12 cellular contexts compared by ENCODE assay signal in the genomic region with DNA sequence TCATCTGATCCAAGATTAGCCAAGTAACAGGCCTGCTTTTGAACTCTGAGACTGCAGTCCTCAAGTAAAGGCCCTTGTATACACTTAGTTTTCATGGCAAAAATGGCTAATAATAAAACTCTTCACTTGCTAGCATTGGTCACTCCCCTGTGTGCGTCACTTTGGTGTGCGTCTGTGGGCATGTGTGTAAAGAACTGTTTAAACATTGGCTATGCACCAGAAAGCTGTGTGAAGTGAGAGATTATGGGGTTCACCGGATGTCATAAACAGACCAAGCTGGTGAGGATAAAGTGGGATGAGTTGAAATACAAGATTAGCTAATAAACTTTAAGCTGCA.
DNase-seq lines count a peak whose midpoint lies in the region; ATAC-seq and TF ChIP-seq lines count a peak whose summit lies in the region.
"Had no signal": no experiment of that assay in that cellular context is flagged by ENCODE, and none has a peak within 500 bp of the region (broad histone marks: within the 10 kb centered on the region; RNA-seq: fewer than 3 reads in every experiment).

No MANE protein-coding gene starts in this region.

- peaks cover 12% of the 10 kb centered on the region for H3K36me3 Mint-ChIP-seq in progenitor cell of endocrine pancreas (ENCODE audit: insufficient read depth)
- H3K36me3 Mint-ChIP-seq: activated naive CD8-positive, alpha-beta T cell had no signal

- DNase-seq in AG08395 (ENCODE audit: low spot score) (peak; percentile 17), NCI-H524 treated with DMSO at 0.1 percent for 48 hours (lab: John Stamatoyannopoulos, UW) (peak; percentile 21), dorsolateral prefrontal cortex (no peak), progenitor cell of endocrine pancreas (ENCODE audit: low spot score, unreplicated experiment) (no peak), 8988T (no peak), KG1 (lab: John Stamatoyannopoulos, UW) (no peak), NCI-H1930 (lab: John Stamatoyannopoulos, UW) (no peak)
- DNase-seq: left cardiac atrium, SW 1271 had no signal

- peak overlapping the region in 44 of 59 donors; percentile 10 to 64 (median 41) for H3K4me3 ChIP-seq in dorsolateral prefrontal cortex

- H3K9me3 Mint-ChIP-seq in progenitor cell of endocrine pancreas (ENCODE audit: low read depth) = no peaks in the 10 kb centered on the region

- no peak for ATAC-seq in HG03196 (IDR thresholded peaks at IDR 0.05; ENCODE audit: unreplicated experiment)
- ATAC-seq: activated CD4-positive, CD25-positive, alpha-beta regulatory T cell treated with anti-CD3 and anti-CD28 coated beads, Interleukin-2, amount 50 U/mL, for 24 hours had no signal

- H3K4me1 Mint-ChIP-seq in progenitor cell of endocrine pancreas (ENCODE audit: low read depth) = peaks cover 64% of the 10 kb centered on the region

- no peak overlapping the region for H3K4me3 Mint-ChIP-seq in progenitor cell of endocrine pancreas (ENCODE audit: low read depth)
- H3K4me3 Mint-ChIP-seq: activated naive CD8-positive, alpha-beta T cell had no signal

- H3K27ac Mint-ChIP-seq in progenitor cell of endocrine pancreas = peak overlapping the region; percentile 42
- H3K27ac Mint-ChIP-seq: activated naive CD8-positive, alpha-beta T cell had no signal

- peak overlapping the region in 20 of 59 donors; percentile 2 to 57 (median 30) for H3K27ac ChIP-seq in dorsolateral prefrontal cortex

- TF ChIP-seq CTCF in dorsolateral prefrontal cortex (IDR thresholded peaks at IDR 0.05 in 54 of 56, conservative IDR thresholded peaks at IDR 0.05 in 2 of 56; ENCODE audit: low read depth in 1 of 56, partially characterized antibody in 56 of 56) = no peak
- TF ChIP-seq CTCF in progenitor cell of endocrine pancreas (IDR thresholded peaks at IDR 0.05; ENCODE audit: unreplicated experiment) = no peak

- intact Hi-C loops in dorsolateral prefrontal cortex (cut with DNase I) = loop anchor here (10.0 kb wide), 2 partner anchors 315 to 325 kb away; no protein-coding TSS in a partner anchor

- H3K27me3 ChIP-seq in dorsolateral prefrontal cortex = peaks cover 0 to 4% (median 0%) of the 10 kb centered on the region in 45 donors

- H3K27me3 Mint-ChIP-seq in progenitor cell of endocrine pancreas = no peaks in the 10 kb centered on the region

Comparison
In these comparisons a context has a peak if more than half of its experiments do, and no peak if none do; other contexts are left out.
1. DNase-seq: peak in AG08395 (single experiment) and NCI-H524 treated with DMSO at 0.1 percent for 48 hours (single experiment); none in dorsolateral prefrontal cortex (0 of 10), progenitor cell of endocrine pancreas (single experiment), 8988T (single experiment), KG1 (single experiment) and NCI-H1930 (0 of 2).